In genomic region chr1:229148743-229149142, GRCh38 we compare ENCODE assay signal across 13 cellular contexts.
DNase-seq lines count a peak whose midpoint lies in the region; ATAC-seq and TF ChIP-seq lines count a peak whose summit lies in the region.
"Had no signal": no experiment of that assay in that cellular context is flagged by ENCODE, and none has a peak within 500 bp of the region (broad histone marks: within the 10 kb centered on the region; RNA-seq: fewer than 3 reads in every experiment).

No MANE protein-coding gene starts in this region.

- WGBS in SK-N-SH (ENCODE audit: low lambda C conversion rate) = 42% methylated on average over 7 of the region's 7 CpGs
- no CpG with 5 or more reads among the region's 7 CpGs for WGBS in mesendoderm (ENCODE audit: extremely low coverage, insufficient coverage, low lambda C conversion rate)

- H3K9ac ChIP-seq in SK-N-SH (no peak overlapping the region), mesendoderm (ENCODE audit: low read length) (no peak overlapping the region)

- no peaks in the 10 kb centered on the region for H3K9me3 ChIP-seq in SK-N-SH
- no peaks in the 10 kb centered on the region for H3K9me3 ChIP-seq in A673 (ENCODE audit: low read depth, low read length, poor library complexity, severe bottlenecking)

- intact Hi-C loops in A673 (cut with micrococcal nuclease; ENCODE audit: unreplicated experiment) = no loop called here

- H2BK15ac ChIP-seq in mesendoderm (replicated peaks; ENCODE audit: low read depth) = no peak overlapping the region

- TF ChIP-seq CTCF in SK-N-SH (IDR thresholded peaks at IDR 0.05) = no peak
- TF ChIP-seq CTCF in A673 (conservative IDR thresholded peaks at IDR 0.05; ENCODE audit: low read depth, low read length) = no peak

- H4K20me1 ChIP-seq in SK-N-SH (ENCODE audit: insufficient read depth) = no peaks in the 10 kb centered on the region

- POLR2A ChIA-PET in SK-N-SH (lab: Yijun Ruan, JAX) = no interaction called here
- POLR2A ChIA-PET in A673 (lab: Charles Lee; ENCODE audit: low non-redundant PET) = no interaction called here

- H3K79me1 ChIP-seq in mesendoderm (ENCODE audit: low read length) = no peaks in the 10 kb centered on the region

- H3K18ac ChIP-seq in mesendoderm (ENCODE audit: low read length) = no peak overlapping the region

- no peak overlapping the region for H3K4ac ChIP-seq in mesendoderm (ENCODE audit: low read depth, low read length)

- H3K4me3 ChIP-seq in SK-N-SH (ENCODE audit: low read depth in 2 of 2, low read length in 1 of 2) (no peak overlapping the region), mesendoderm (ENCODE audit: low read length) (no peak overlapping the region), A673 (ENCODE audit: low read depth, low read length, poor library complexity, severe bottlenecking) (no peak overlapping the region)

- no peaks in the 10 kb centered on the region for H3K79me2 ChIP-seq in SK-N-SH (ENCODE audit: insufficient read depth)
- H3K79me2 ChIP-seq in mesendoderm (ENCODE audit: control insufficient read depth, insufficient read depth, low read length) = no peaks in the 10 kb centered on the region

- no peak overlapping the region for H3K27ac Mint-ChIP-seq in activated T-helper 17 cell treated with anti-CD3 and anti-CD28 coated beads, Interleukin-2, amount 50 U/mL, for 72 hours

- H3K27ac ChIP-seq in SK-N-SH (ENCODE audit: low read depth in 2 of 2, low read length in 1 of 2) (no peak overlapping the region), mesendoderm (ENCODE audit: low read depth, low read length) (no peak overlapping the region), A673 (ENCODE audit: low read depth, low read length, poor library complexity, severe bottlenecking) (no peak overlapping the region)
- H3K27ac ChIP-seq: 22Rv1, RWPE1 had no signal

- H3K27me3 ChIP-seq in SK-N-SH (ENCODE audit: insufficient read depth) (0 out of 2 replicates have a peak, but pooled peaks cover 5% of the 10 kb centered on the region), mesendoderm (ENCODE audit: insufficient read depth, low read length, poor library complexity) (no peaks in the 10 kb centered on the region), A673 (replicated peaks; ENCODE audit: insufficient read depth, low read depth, low read length, poor library complexity) (peaks cover 32% of the 10 kb centered on the region)

- no peak overlapping the region for H2BK120ac ChIP-seq in mesendoderm (ENCODE audit: low read depth, low read length)

- no peaks in the 10 kb centered on the region for H3K9me3 Mint-ChIP-seq in activated T-helper 17 cell treated with anti-CD3 and anti-CD28 coated beads, Interleukin-2, amount 50 U/mL, for 72 hours

- no peak overlapping the region for H3K23ac ChIP-seq in mesendoderm (ENCODE audit: low read length)

- no peak for TF ChIP-seq RAD21 in SK-N-SH (IDR thresholded peaks at IDR 0.05; ENCODE audit: low read length)

- no TSS peak for BruUV-seq in A673 (replicated peaks; lab: Mats Ljungman, UMichigan)

- CTCF ChIA-PET in SK-N-SH (lab: Yijun Ruan, JAX) (no interaction called here), A673 (lab: Charles Lee) (no interaction called here)

- peak overlapping the region; percentile 41 for H2AK5ac ChIP-seq in mesendoderm (ENCODE audit: low read length)

- DNase-seq in SK-N-SH (no peak), mesendoderm (no peak), A673 (ENCODE audit: low spot score) (no peak), NCI-H2171 (lab: John Stamatoyannopoulos, UW) (no peak), SHP77 (lab: John Stamatoyannopoulos, UW) (no peak)
- DNase-seq in stimulated activated CD4-positive, alpha-beta T cell treated with anti-CD3 and anti-CD28 coated beads, Interleukin-15, amount 100 ng/mL, for 24 hours = no peak
- DNase-seq: C1 segment of cervical spinal cord; EL; NK-92 treated with Interleukin-12 subunit alpha and Interleukin-12 subunit beta, amount 100 ng/mL, for 24 hours had no signal

- TF ChIP-seq EP300 in SK-N-SH (IDR thresholded peaks at IDR 0.05; ENCODE audit: borderline replicate concordance in 1 of 2, low read depth in 1 of 2, low read length in 1 of 2) = no peak

- peak overlapping the region; percentile 10 for H2BK5ac ChIP-seq in mesendoderm (ENCODE audit: low read length)

- H3K9me2 ChIP-seq in SK-N-SH = no peaks in the 10 kb centered on the region

- H4K8ac ChIP-seq in mesendoderm (ENCODE audit: low read depth, low read length) = no peak overlapping the region

- H2AFZ ChIP-seq in SK-N-SH (ENCODE audit: low read depth) = no peak overlapping the region

- H3K36me3 ChIP-seq in SK-N-SH (replicated peaks in 1 of 2; ENCODE audit: control insufficient read depth in 1 of 2, insufficient read depth in 2 of 2, low read length in 1 of 2) (no peaks in the 10 kb centered on the region), mesendoderm (ENCODE audit: control insufficient read depth, insufficient read depth, low read length) (no peaks in the 10 kb centered on the region), A673 (ENCODE audit: insufficient read depth, low read length, poor library complexity, severe bottlenecking) (no peaks in the 10 kb centered on the region)

- H4K5ac ChIP-seq in mesendoderm (ENCODE audit: low read length) = no peak overlapping the region

- H3F3A ChIP-seq in SK-N-SH (replicated peaks; ENCODE audit: insufficient read depth) = no peaks in the 10 kb centered on the region

- no peaks in the 10 kb centered on the region for H3K27me3 Mint-ChIP-seq in activated T-helper 17 cell treated with anti-CD3 and anti-CD28 coated beads, Interleukin-2, amount 50 U/mL, for 72 hours

- H3K4me1 ChIP-seq in SK-N-SH (ENCODE audit: control insufficient read depth in 1 of 2, insufficient read depth in 2 of 2, low read depth in 1 of 2, low read length in 1 of 2) = peaks cover 0 to 14% of the 10 kb centered on the region in 2 experiments; a peak in 1 of 4 replicates
- peaks cover 12% of the 10 kb centered on the region for H3K4me1 ChIP-seq in mesendoderm (ENCODE audit: control insufficient read depth, low read depth, low read length)
- H3K4me1 ChIP-seq in A673 (ENCODE audit: insufficient read depth, low read length, poor library complexity, severe bottlenecking) = no peaks in the 10 kb centered on the region

- H3K36me3 Mint-ChIP-seq in activated T-helper 17 cell treated with anti-CD3 and anti-CD28 coated beads, Interleukin-2, amount 50 U/mL, for 72 hours (ENCODE audit: low read depth) = no peaks in the 10 kb centered on the region

- no peak overlapping the region for H3K4me3 Mint-ChIP-seq in activated T-helper 17 cell treated with anti-CD3 and anti-CD28 coated beads, Interleukin-2, amount 50 U/mL, for 72 hours

- peak; percentile 19; the same call in 2 of the 3 replicates for ATAC-seq in SK-N-SH treated with all-trans-retinoic acid at 6 μM for 48 hours
- peak; percentile 18 for ATAC-seq in activated T-helper 17 cell treated with anti-CD3 and anti-CD28 coated beads, Interleukin-2, amount 50 U/mL, for 72 hours (replicated peaks)

- H3K4me2 ChIP-seq in SK-N-SH (no peak overlapping the region), mesendoderm (ENCODE audit: low read length) (no peak overlapping the region)

- no peak overlapping the region for H3K56ac ChIP-seq in mesendoderm (ENCODE audit: low read length)

- no peaks in the 10 kb centered on the region for H3K4me1 Mint-ChIP-seq in activated T-helper 17 cell treated with anti-CD3 and anti-CD28 coated beads, Interleukin-2, amount 50 U/mL, for 72 hours

TF ChIP-seq in SK-N-SH treated with all-trans-retinoic acid at 6 μM for 48 hours, 23 proteins besides CTCF, POLR2A, EP300 and RAD21 (continues in another document):
- TF ChIP-seq, protein P1, sequence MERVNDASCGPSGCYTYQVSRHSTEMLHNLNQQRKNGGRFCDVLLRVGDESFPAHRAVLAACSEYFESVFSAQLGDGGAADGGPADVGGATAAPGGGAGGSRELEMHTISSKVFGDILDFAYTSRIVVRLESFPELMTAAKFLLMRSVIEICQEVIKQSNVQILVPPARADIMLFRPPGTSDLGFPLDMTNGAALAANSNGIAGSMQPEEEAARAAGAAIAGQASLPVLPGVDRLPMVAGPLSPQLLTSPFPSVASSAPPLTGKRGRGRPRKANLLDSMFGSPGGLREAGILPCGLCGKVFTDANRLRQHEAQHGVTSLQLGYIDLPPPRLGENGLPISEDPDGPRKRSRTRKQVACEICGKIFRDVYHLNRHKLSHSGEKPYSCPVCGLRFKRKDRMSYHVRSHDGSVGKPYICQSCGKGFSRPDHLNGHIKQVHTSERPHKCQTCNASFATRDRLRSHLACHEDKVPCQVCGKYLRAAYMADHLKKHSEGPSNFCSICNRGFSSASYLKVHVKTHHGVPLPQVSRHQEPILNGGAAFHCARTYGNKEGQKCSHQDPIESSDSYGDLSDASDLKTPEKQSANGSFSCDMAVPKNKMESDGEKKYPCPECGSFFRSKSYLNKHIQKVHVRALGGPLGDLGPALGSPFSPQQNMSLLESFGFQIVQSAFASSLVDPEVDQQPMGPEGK (CRISPR knock-in tag; IDR thresholded peaks at IDR 0.05; ENCODE audit: borderline replicate concordance) = no peak

TF ChIP-seq in SK-N-SH, 30 proteins besides CTCF, POLR2A, EP300 and RAD21 (continues in another document):
- TF ChIP-seq, protein P2, sequence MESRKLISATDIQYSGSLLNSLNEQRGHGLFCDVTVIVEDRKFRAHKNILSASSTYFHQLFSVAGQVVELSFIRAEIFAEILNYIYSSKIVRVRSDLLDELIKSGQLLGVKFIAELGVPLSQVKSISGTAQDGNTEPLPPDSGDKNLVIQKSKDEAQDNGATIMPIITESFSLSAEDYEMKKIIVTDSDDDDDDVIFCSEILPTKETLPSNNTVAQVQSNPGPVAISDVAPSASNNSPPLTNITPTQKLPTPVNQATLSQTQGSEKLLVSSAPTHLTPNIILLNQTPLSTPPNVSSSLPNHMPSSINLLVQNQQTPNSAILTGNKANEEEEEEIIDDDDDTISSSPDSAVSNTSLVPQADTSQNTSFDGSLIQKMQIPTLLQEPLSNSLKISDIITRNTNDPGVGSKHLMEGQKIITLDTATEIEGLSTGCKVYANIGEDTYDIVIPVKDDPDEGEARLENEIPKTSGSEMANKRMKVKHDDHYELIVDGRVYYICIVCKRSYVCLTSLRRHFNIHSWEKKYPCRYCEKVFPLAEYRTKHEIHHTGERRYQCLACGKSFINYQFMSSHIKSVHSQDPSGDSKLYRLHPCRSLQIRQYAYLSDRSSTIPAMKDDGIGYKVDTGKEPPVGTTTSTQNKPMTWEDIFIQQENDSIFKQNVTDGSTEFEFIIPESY (IDR thresholded peaks at IDR 0.05; ENCODE audit: borderline replicate concordance, low read depth) = no peak
- TF ChIP-seq SMC3 (IDR thresholded peaks at IDR 0.05; ENCODE audit: low read depth, low read length) = no peak
- no peak for TF ChIP-seq SIN3A (IDR thresholded peaks at IDR 0.05; ENCODE audit: borderline replicate concordance, low read depth, low read length)
- no peak for TF ChIP-seq IRF3 (IDR thresholded peaks at IDR 0.05; ENCODE audit: low read depth, low read length)
